Comparison of ENCODE assay signal across 9 cellular contexts in the genomic region with DNA sequence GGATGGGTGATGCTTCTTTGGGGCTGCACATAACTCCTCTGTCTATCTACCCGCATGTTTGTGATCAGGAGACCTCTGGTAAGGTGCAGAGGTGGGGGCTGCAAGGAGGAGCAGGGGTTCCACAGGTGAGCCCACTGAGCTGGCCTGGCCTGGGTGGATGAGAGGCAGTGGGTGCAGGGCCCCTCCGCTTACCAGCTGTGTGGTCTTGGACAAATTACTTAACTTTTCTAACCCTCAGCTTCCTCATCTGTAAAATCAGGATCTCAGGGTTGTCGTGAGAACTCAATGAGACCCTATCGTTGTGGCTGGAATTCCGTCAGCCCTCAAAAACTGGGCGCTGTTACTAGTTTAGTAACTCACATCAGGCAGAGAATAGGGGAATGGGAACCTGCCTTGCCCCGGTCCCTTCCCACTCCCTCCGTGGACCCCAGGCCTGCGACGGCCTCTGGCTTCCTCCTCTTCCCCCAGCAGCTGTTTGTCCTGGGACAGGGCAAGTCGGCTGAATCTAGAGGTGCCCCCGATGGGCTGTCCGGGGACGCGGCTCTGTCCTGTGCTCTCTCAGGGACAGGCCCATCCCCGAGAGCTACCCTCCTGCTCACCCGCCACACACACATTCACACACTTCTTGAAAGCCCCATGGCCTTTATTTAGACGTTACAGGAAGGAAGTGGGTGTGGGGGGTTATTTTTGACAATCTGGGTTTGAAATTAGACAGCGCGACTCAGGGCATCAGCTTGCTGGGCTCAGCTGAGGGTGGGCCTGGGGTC. TPM values are rescaled to one million over a fixed set of nuclear protein-coding genes. Genes with fewer than 3 reads are reported as not detected.
DNase-seq lines count a peak whose midpoint lies in the region; ATAC-seq and TF ChIP-seq lines count a peak whose summit lies in the region.
"Had no signal": no experiment of that assay in that cellular context is flagged by ENCODE, and none has a peak within 500 bp of the region (broad histone marks: within the 10 kb centered on the region; RNA-seq: fewer than 3 reads in every experiment).

No MANE protein-coding gene starts in this region.

- H3K4me3 Mint-ChIP-seq in activated B cell treated with CpG ODN at 0.5 μM for 24 hours, result peak overlapping the region; percentile 88

- intact Hi-C loops in activated B cell treated with CpG ODN at 0.5 μM for 24 hours (cut with micrococcal nuclease), result loop anchor here (1.0 to 10.0 kb wide), 3 partner anchors 7 to 534 kb away; a partner anchor contains a TSS

- H3K4me1 Mint-ChIP-seq in activated B cell treated with CpG ODN at 0.5 μM for 24 hours, result peaks cover 95% of the 10 kb centered on the region

- peaks cover 68% of the 10 kb centered on the region for H3K36me3 Mint-ChIP-seq in activated B cell treated with CpG ODN at 0.5 μM for 24 hours (ENCODE audit: low read depth)

- no peak for TF ChIP-seq CTCF in activated B cell treated with CpG ODN at 0.5 μM for 24 hours (IDR thresholded peaks at IDR 0.05)

- ATAC-seq in GM19324 (IDR thresholded peaks at IDR 0.05; ENCODE audit: low FRiP score, unreplicated experiment), result peak; percentile 47
- ATAC-seq in HG03280 (IDR thresholded peaks at IDR 0.05; ENCODE audit: unreplicated experiment), result peak; percentile 46
- peak; percentile 62 for ATAC-seq in activated B cell treated with CpG ODN at 0.5 μM for 24 hours (ENCODE audit: low read depth)

- no peaks in the 10 kb centered on the region for H3K27me3 Mint-ChIP-seq in activated B cell treated with CpG ODN at 0.5 μM for 24 hours

- CTCF ChIA-PET in activated B cell treated with CpG ODN at 0.5 μM for 24 hours (lab: Charles Lee), result interaction anchor here (1.2 to 13.0 kb wide), 3 partner anchors 13 to 153 kb away, joined by 3 to 571 read pairs (median 3); a partner anchor contains a TSS

- peak overlapping the region; percentile 98 for H3K27ac Mint-ChIP-seq in activated B cell treated with CpG ODN at 0.5 μM for 24 hours

- DNase-seq in activated B cell treated with CpG ODN at 0.5 μM for 24 hours (peak; percentile 65), foreskin melanocyte (no peak), NCI-H510A treated with DMSO at 0.1 percent for 48 hours (lab: John Stamatoyannopoulos, UW) (no peak), iPS-NIHi11 (ENCODE audit: low spot score) (no peak)
- peak; percentile 77 for DNase-seq in effector CD4-positive, alpha-beta T cell
- DNase-seq in stimulated activated CD4-positive, alpha-beta T cell treated with anti-CD3 and anti-CD28 coated beads, Interleukin-1b, Interleukin-23, amount 100 ng/mL, for 48 hours, result peak; percentile 57

- H3K9me3 Mint-ChIP-seq in activated B cell treated with CpG ODN at 0.5 μM for 24 hours, result no peaks in the 10 kb centered on the region

- POLR2A ChIA-PET in activated B cell treated with CpG ODN at 0.5 μM for 24 hours (lab: Charles Lee), result interaction anchor here (0.6 to 17.0 kb wide), 12 partner anchors 10 to 425 kb away, joined by 3 to 1516 read pairs (median 4); a partner anchor contains a TSS

RNA-seq across cellular contexts. Expression of a gene that starts 7.6 kb away (rescaled TPM):
- 371 and 393 TPM in 2 replicates for total RNA-seq in activated B cell treated with CpG ODN at 0.5 μM for 24 hours

RNA-seq across cellular contexts. Expression of a gene that starts 11.7 kb away (rescaled TPM):
- total RNA-seq in activated B cell treated with CpG ODN at 0.5 μM for 24 hours, result 240 and 255 TPM in 2 replicates

RNA-seq across cellular contexts. Expression of a gene that starts 11.9 kb away (rescaled TPM):
- total RNA-seq in activated B cell treated with CpG ODN at 0.5 μM for 24 hours, result 89.2 and 91.1 TPM in 2 replicates

RNA-seq across cellular contexts. Expression of a gene that starts 15.0 kb away (rescaled TPM):
- 54.8 and 63.4 TPM in 2 replicates for total RNA-seq in activated B cell treated with CpG ODN at 0.5 μM for 24 hours

RNA-seq across cellular contexts. Expression of a gene that starts 15.2 kb away (rescaled TPM):
- not detected in 2 replicates for total RNA-seq in activated B cell treated with CpG ODN at 0.5 μM for 24 hours
- total RNA-seq: T-helper 1 cell treated with Interleukin-12 subunit alpha and Interleukin-12 subunit beta and Interleukin-4 antibody, amounts not matched to agents 30 ng/mL and 1 ng/mL, for 36 hours had no signal

Comparison
In these comparisons a context has a peak if more than half of its experiments do, and no peak if none do; other contexts are left out.
1. DNase-seq: peak in activated B cell treated with CpG ODN at 0.5 μM for 24 hours (single experiment), effector CD4-positive, alpha-beta T cell (single experiment) and stimulated activated CD4-positive, alpha-beta T cell treated with anti-CD3 and anti-CD28 coated beads, Interleukin-1b, Interleukin-23, amount 100 ng/mL, for 48 hours (single experiment); none in foreskin melanocyte (single experiment), NCI-H510A treated with DMSO at 0.1 percent for 48 hours (single experiment) and iPS-NIHi11 (single experiment).
2. Peak in every context shown above with its lines, with median percentiles within 50 percentile points of each other: ATAC-seq.